ENCODE assay signal across 16 cellular contexts in genomic region chr13:93298741-93299140, GRCh38.
DNase-seq lines count a peak whose midpoint lies in the region; ATAC-seq and TF ChIP-seq lines count a peak whose summit lies in the region.
"Had no signal": no experiment of that assay in that cellular context is flagged by ENCODE, and none has a peak within 500 bp of the region (broad histone marks: within the 10 kb centered on the region; RNA-seq: fewer than 3 reads in every experiment).

No MANE protein-coding gene starts in this region.

- no peak overlapping the region for H3K4me3 ChIP-seq in choroid plexus epithelial cell (ENCODE audit: low read depth, low read length)
- no peak overlapping the region for H3K4me3 ChIP-seq in thyroid gland (replicated peaks in 1 of 3)
- no peak overlapping the region for H3K4me3 ChIP-seq in Peyer's patch
- H3K4me3 ChIP-seq in esophagus muscularis mucosa, result no peak overlapping the region
- H3K4me3 ChIP-seq: MG63, SJSA1 had no signal

- no peaks in the 10 kb centered on the region for H3K9me3 ChIP-seq in thyroid gland
- no peaks in the 10 kb centered on the region for H3K9me3 ChIP-seq in Peyer's patch
- H3K9me3 ChIP-seq in esophagus muscularis mucosa, result no peaks in the 10 kb centered on the region
- H3K9me3 ChIP-seq: MG63, SJSA1 had no signal

- TF ChIP-seq CTCF in choroid plexus epithelial cell (conservative IDR thresholded peaks at IDR 0.05; ENCODE audit: low read depth, low read length), result no peak
- TF ChIP-seq CTCF in thyroid gland (IDR thresholded peaks at IDR 0.05), result no peak
- TF ChIP-seq CTCF in Peyer's patch (IDR thresholded peaks at IDR 0.05), result no peak
- no peak for TF ChIP-seq CTCF in esophagus muscularis mucosa (IDR thresholded peaks at IDR 0.05)

- intact Hi-C loops in sciatic nerve (cut with DNase I), result no loop called here
- intact Hi-C loops in thyroid gland (cut with DNase I), result no loop called here
- intact Hi-C loops in esophagus muscularis mucosa (cut with DNase I), result no loop called here

- no peaks in the 10 kb centered on the region for H3K36me3 ChIP-seq in thyroid gland
- H3K36me3 ChIP-seq in Peyer's patch, result no peaks in the 10 kb centered on the region
- H3K36me3 ChIP-seq in esophagus muscularis mucosa, result no peaks in the 10 kb centered on the region
- H3K36me3 ChIP-seq: MG63, SJSA1 had no signal

- WGBS in thyroid gland, 2 donors, result 82 to 95% methylated on average over 3 of the region's 3 CpGs
- 92% methylated on average over 3 of the region's 3 CpGs for WGBS in esophagus muscularis mucosa

- no peaks in the 10 kb centered on the region for H3K4me1 ChIP-seq in thyroid gland
- H3K4me1 ChIP-seq in Peyer's patch, result no peaks in the 10 kb centered on the region
- no peaks in the 10 kb centered on the region for H3K4me1 ChIP-seq in esophagus muscularis mucosa
- H3K4me1 ChIP-seq: SJSA1 had no signal

- no peak for TF ChIP-seq EP300 in esophagus muscularis mucosa (IDR thresholded peaks at IDR 0.05)

- TF ChIP-seq POLR2A in thyroid gland (IDR thresholded peaks at IDR 0.05) (no peak), Peyer's patch (IDR thresholded peaks at IDR 0.05) (no peak), esophagus muscularis mucosa (IDR thresholded peaks at IDR 0.05; ENCODE audit: low read depth) (no peak)

- H3K27ac ChIP-seq in thyroid gland (no peak overlapping the region), Peyer's patch (no peak overlapping the region), esophagus muscularis mucosa (replicated peaks in 1 of 4) (no peak overlapping the region)
- H3K27ac ChIP-seq: RWPE1, SJSA1 had no signal

- peak; percentile 28 for ATAC-seq in sciatic nerve
- ATAC-seq in GM18870 (IDR thresholded peaks at IDR 0.05; ENCODE audit: unreplicated experiment), result no peak

- DNase-seq in EL, result peak; percentile 29
- peak; percentile 22 for DNase-seq in LHCN-M2 (ENCODE audit: low read depth)
- DNase-seq in choroid plexus epithelial cell (ENCODE audit: low read depth), result peak; percentile 41
- no peak for DNase-seq in sciatic nerve (ENCODE audit: low spot score)
- no peak for DNase-seq in thyroid gland
- DNase-seq in Peyer's patch, result no peak
- no peak for DNase-seq in esophagus muscularis mucosa (ENCODE audit: extremely low spot score)
- DNase-seq: C1 segment of cervical spinal cord, KG1, MG63, NCI-H1092 treated with DMSO at 0.1 percent for 48 hours, NCI-H1694 treated with DMSO at 0.1 percent for 48 hours, SW 1271 had no signal

- H3K27me3 ChIP-seq in thyroid gland, result no peaks in the 10 kb centered on the region
- H3K27me3 ChIP-seq in Peyer's patch, result no peaks in the 10 kb centered on the region
- no peaks in the 10 kb centered on the region for H3K27me3 ChIP-seq in esophagus muscularis mucosa
- H3K27me3 ChIP-seq: MG63, SJSA1 had no signal

Comparison
In these comparisons a context has a peak if more than half of its experiments do, and no peak if none do; other contexts are left out.
1. DNase-seq: peak in EL (single experiment), LHCN-M2 (single experiment) and choroid plexus epithelial cell (single experiment); none in sciatic nerve (single experiment), thyroid gland (0 of 2), Peyer's patch (0 of 3) and esophagus muscularis mucosa (single experiment).